Comparison of ENCODE assay signal across 14 cellular contexts in the genomic region with DNA sequence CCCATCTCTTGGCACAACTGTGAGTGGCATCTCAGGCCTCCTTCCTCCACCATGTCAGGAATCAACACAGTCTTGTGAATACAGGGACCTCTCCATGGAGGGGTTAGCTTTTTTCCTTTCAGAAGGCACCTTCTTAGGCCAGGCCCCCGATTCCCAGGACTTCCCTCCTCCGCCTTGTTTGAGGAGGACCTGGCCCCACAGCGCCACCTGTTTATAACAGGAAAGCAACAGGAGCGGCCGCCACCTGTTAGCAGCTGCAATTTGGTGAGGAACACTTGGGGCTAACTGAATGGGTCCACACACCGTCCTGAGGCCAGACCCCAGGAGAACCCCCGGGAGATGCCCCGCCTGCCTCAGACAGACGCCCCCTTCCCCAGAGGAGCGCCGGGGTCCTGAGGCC. TPM values are rescaled to one million over a fixed set of nuclear protein-coding genes. Genes with fewer than 3 reads are reported as not detected.
A peak's percentile ranks its signal among the peaks of the same experiment; 100 is the strongest.
DNase-seq lines count a peak whose midpoint lies in the region; ATAC-seq, FAIRE-seq and TF ChIP-seq lines count a peak whose summit lies in the region.
"Had no signal": no experiment of that assay in that cellular context is flagged by ENCODE, and none has a peak within 500 bp of the region (broad histone marks: within the 10 kb centered on the region; RNA-seq: fewer than 3 reads in every experiment).

No MANE protein-coding gene starts in this region.

- no peak overlapping the region for H3K9ac ChIP-seq in keratinocyte (ENCODE audit: control insufficient read depth, extremely low read depth, insufficient read depth, low read length)

- no peak overlapping the region for H3K27ac ChIP-seq in keratinocyte (ENCODE audit: control insufficient read depth, insufficient read depth, low read length)
- H3K27ac ChIP-seq: upper lobe of right lung, VCaP had no signal

- H3K9me3 ChIP-seq in keratinocyte (ENCODE audit: control insufficient read depth, low read depth, low read length), result peaks cover 5% of the 10 kb centered on the region

- TF ChIP-seq CTCF in keratinocyte (optimal IDR thresholded peaks at IDR 0.05 in 1 of 3, IDR thresholded peaks at IDR 0.05 in 1 of 3, conservative IDR thresholded peaks at IDR 0.05 in 1 of 3; ENCODE audit: extremely low read depth in 1 of 3, insufficient read depth in 2 of 3, low read length in 3 of 3), result peak; percentile 36 to 67 (median 40)

- H3K79me2 ChIP-seq in keratinocyte (ENCODE audit: control insufficient read depth, insufficient read depth, low read length), result peaks cover 38% of the 10 kb centered on the region

- no peaks in the 10 kb centered on the region for H3K9me1 ChIP-seq in keratinocyte (ENCODE audit: control insufficient read depth, extremely low read depth, insufficient read depth, low read length)

- ATAC-seq in GM18907 (IDR thresholded peaks at IDR 0.05; ENCODE audit: unreplicated experiment), result no peak
- ATAC-seq: upper lobe of right lung had no signal

- H2AFZ ChIP-seq in keratinocyte (ENCODE audit: control insufficient read depth, low read length), result no peak overlapping the region

- H3K4me3 ChIP-seq in keratinocyte (ENCODE audit: control insufficient read depth in 2 of 3, extremely low read depth in 1 of 3, insufficient read depth in 2 of 3, low read depth in 1 of 3, low read length in 3 of 3), result peak overlapping the region in 1 of 3 experiments; percentile 5
- H3K4me3 ChIP-seq: upper lobe of right lung had no signal

- no peak for FAIRE-seq in keratinocyte (lab: Jason Lieb, UNC)
- FAIRE-seq: A204.1, colon had no signal

- peaks cover 2 to 4% of the 10 kb centered on the region in 2 experiments for H3K36me3 ChIP-seq in keratinocyte (ENCODE audit: control insufficient read depth in 2 of 2, extremely low read depth in 1 of 2, insufficient read depth in 2 of 2, low read length in 2 of 2)
- H3K36me3 ChIP-seq: upper lobe of right lung had no signal

- no peak overlapping the region for H3K4me2 ChIP-seq in keratinocyte (ENCODE audit: control insufficient read depth, extremely low read depth, insufficient read depth, low read depth, low read length)

- H3K27me3 ChIP-seq in keratinocyte (ENCODE audit: control insufficient read depth, extremely low read depth, insufficient read depth, low read length), result no peaks in the 10 kb centered on the region
- H3K27me3 ChIP-seq: upper lobe of right lung had no signal

- dilution Hi-C loops in keratinocyte (cut with MboI; ENCODE audit: extremely low pct_ligation_motif_present, low sequenced_read_pairs), result no loop called here

- peaks cover 14% of the 10 kb centered on the region for H3K4me1 ChIP-seq in keratinocyte (ENCODE audit: control insufficient read depth, extremely low read depth, insufficient read depth, low read length)

- no peaks in the 10 kb centered on the region for H4K20me1 ChIP-seq in keratinocyte (ENCODE audit: control insufficient read depth, extremely low read depth, insufficient read depth, low read length)

- DNase-seq in NCI-H2029 (lab: John Stamatoyannopoulos, UW) (peak; percentile 24), NCI-H2029 treated with DMSO at 0.1 percent for 48 hours (lab: John Stamatoyannopoulos, UW) (no peak), NCI-H2196 treated with DMSO at 0.1 percent for 48 hours (lab: John Stamatoyannopoulos, UW; ENCODE audit: unreplicated experiment) (peak; percentile 7), keratinocyte (ENCODE audit: low read depth, low spot score) (no peak)
- no peak for DNase-seq in activated effector memory CD4-positive, alpha-beta T cell treated with Interleukin-2 at 50 U/mL for 16 hours
- DNase-seq: activated CD8-positive, alpha-beta memory T cell treated with anti-CD3 and anti-CD28 coated beads, Interleukin-2, amount 50 U/mL, for 4 hours; activated naive CD8-positive, alpha-beta T cell treated with anti-CD3 and anti-CD28 coated beads for 36 hours; NCI-H446; stimulated activated CD4-positive, alpha-beta T cell treated with anti-CD3 and anti-CD28 coated beads, Interleukin-15, amount 100 ng/mL, for 24 hours; upper lobe of right lung had no signal

RNA-seq across cellular contexts. Expression of gene PKP3, which starts 3.8 kb away (rescaled TPM):
- polyA plus RNA-seq in keratinocyte, result 125 to 245 TPM (median 127 TPM) in 3 replicates
- 112 TPM for polyA plus RNA-seq in keratinocyte (2011; ENCODE audit: low read depth)
- 67.9 and 176 TPM in 2 replicates for polyA plus RNA-seq in keratinocyte (2011; cell fraction: cytosol; rRNA removed)
- 163 and 226 TPM in 2 replicates for polyA plus RNA-seq in keratinocyte (2011; cell fraction: nucleus; rRNA removed)
- 180 and 202 TPM in 2 replicates for polyA plus RNA-seq in keratinocyte (2012; ENCODE audit: low replicate concordance)
- polyA minus RNA-seq in keratinocyte, result 98.9 to 231 TPM (median 193 TPM) in 3 replicates
- 467 TPM for polyA minus RNA-seq in keratinocyte (2011; cell fraction: cytosol; rRNA and poly(A)+ RNA removed)
- polyA minus RNA-seq in keratinocyte (2011; cell fraction: nucleus; rRNA and poly(A)+ RNA removed), result 173 and 240 TPM in 2 replicates

RNA-seq across cellular contexts. Expression of gene B4GALNT4, which starts 20.9 kb away (rescaled TPM):
- 7.3 to 11.5 TPM (median 8.1 TPM) in 3 replicates for polyA plus RNA-seq in keratinocyte
- polyA plus RNA-seq in keratinocyte (2011; ENCODE audit: low read depth), result 2.9 TPM
- 2.2 and 8.1 TPM in 2 replicates for polyA plus RNA-seq in keratinocyte (2011; cell fraction: cytosol; rRNA removed)
- 29.2 and 46.2 TPM in 2 replicates for polyA plus RNA-seq in keratinocyte (2011; cell fraction: nucleus; rRNA removed)
- 7.4 and 13.7 TPM in 2 replicates for polyA plus RNA-seq in keratinocyte (2012; ENCODE audit: low replicate concordance)
- 2.3 to 6.2 TPM (median 2.4 TPM) in 3 replicates for polyA minus RNA-seq in keratinocyte
- 10.7 TPM for polyA minus RNA-seq in keratinocyte (2011; cell fraction: cytosol; rRNA and poly(A)+ RNA removed)
- 8.7 and 13.1 TPM in 2 replicates for polyA minus RNA-seq in keratinocyte (2011; cell fraction: nucleus; rRNA and poly(A)+ RNA removed)

RNA-seq across cellular contexts. Expression of gene SIGIRR, which starts 24.6 kb away (rescaled TPM):
- polyA plus RNA-seq in keratinocyte, result 1.8 to 3.8 TPM (median 2.4 TPM) in 3 replicates
- not detected for polyA plus RNA-seq in keratinocyte (2011; ENCODE audit: low read depth)
- 0.78 and 2.4 TPM in 2 replicates for polyA plus RNA-seq in keratinocyte (2011; cell fraction: cytosol; rRNA removed)
- 2.9 and 3.4 TPM in 2 replicates for polyA plus RNA-seq in keratinocyte (2011; cell fraction: nucleus; rRNA removed)
- polyA plus RNA-seq in keratinocyte (2012; ENCODE audit: low replicate concordance), result 2.8 and 6.5 TPM in 2 replicates
- 0.67 to 8.0 TPM (median 1.0 TPM) in 3 replicates for polyA minus RNA-seq in keratinocyte
- 3.6 TPM for polyA minus RNA-seq in keratinocyte (2011; cell fraction: cytosol; rRNA and poly(A)+ RNA removed)
- polyA minus RNA-seq in keratinocyte (2011; cell fraction: nucleus; rRNA and poly(A)+ RNA removed), result 1.9 and 2.0 TPM in 2 replicates

RNA-seq across cellular contexts. Expression of gene ANO9, which starts 51.6 kb away (rescaled TPM):
- polyA plus RNA-seq in keratinocyte, result 16.1 to 40.2 TPM (median 17.7 TPM) in 3 replicates
- 12.2 TPM for polyA plus RNA-seq in keratinocyte (2011; ENCODE audit: low read depth)
- polyA plus RNA-seq in keratinocyte (2011; cell fraction: cytosol; rRNA removed), result 2.5 and 4.0 TPM in 2 replicates
- 143 and 201 TPM in 2 replicates for polyA plus RNA-seq in keratinocyte (2011; cell fraction: nucleus; rRNA removed)
- polyA plus RNA-seq in keratinocyte (2012; ENCODE audit: low replicate concordance), result 18.0 and 49.7 TPM in 2 replicates
- polyA minus RNA-seq in keratinocyte, result 15.2 to 21.3 TPM (median 15.5 TPM) in 3 replicates
- polyA minus RNA-seq in keratinocyte (2011; cell fraction: cytosol; rRNA and poly(A)+ RNA removed), result 5.0 TPM
- polyA minus RNA-seq in keratinocyte (2011; cell fraction: nucleus; rRNA and poly(A)+ RNA removed), result 28.2 and 31.9 TPM in 2 replicates

RNA-seq across cellular contexts. Expression of gene PTDSS2, which starts 59.9 kb away (rescaled TPM):
- 21.6 to 36.7 TPM (median 31.7 TPM) in 3 replicates for polyA plus RNA-seq in keratinocyte
- polyA plus RNA-seq in keratinocyte (2011; ENCODE audit: low read depth), result 15.6 TPM
- 21.5 and 31.3 TPM in 2 replicates for polyA plus RNA-seq in keratinocyte (2011; cell fraction: cytosol; rRNA removed)
- polyA plus RNA-seq in keratinocyte (2011; cell fraction: nucleus; rRNA removed), result 73.0 and 91.5 TPM in 2 replicates
- 25.4 and 36.5 TPM in 2 replicates for polyA plus RNA-seq in keratinocyte (2012; ENCODE audit: low replicate concordance)
- polyA minus RNA-seq in keratinocyte, result 42.6 to 74.9 TPM (median 46.0 TPM) in 3 replicates
- 48.5 TPM for polyA minus RNA-seq in keratinocyte (2011; cell fraction: cytosol; rRNA and poly(A)+ RNA removed)
- 59.6 and 60.7 TPM in 2 replicates for polyA minus RNA-seq in keratinocyte (2011; cell fraction: nucleus; rRNA and poly(A)+ RNA removed)

Comparison
In these comparisons a context has a peak if more than half of its experiments do, and no peak if none do; other contexts are left out.
1. DNase-seq: peak in NCI-H2029 (single experiment) and NCI-H2196 treated with DMSO at 0.1 percent for 48 hours (single experiment); none in NCI-H2029 treated with DMSO at 0.1 percent for 48 hours (single experiment), keratinocyte (single experiment) and activated effector memory CD4-positive, alpha-beta T cell treated with Interleukin-2 at 50 U/mL for 16 hours (single experiment).